1 cellular context compared by ENCODE assay signal in genomic region chr2:42547014-42547413, GRCh38.
A peak's percentile ranks its signal among the peaks of the same experiment; 100 is the strongest.
TF ChIP-seq lines count a peak whose summit lies in the region.

No MANE protein-coding gene starts in this region.

TF ChIP-seq in K562, 482 proteins besides CTCF, POLR2A, EP300 and RAD21:
- no peak for TF ChIP-seq MTA1 (IDR thresholded peaks at IDR 0.05; ENCODE audit: borderline replicate concordance)
- TF ChIP-seq KDM1A (IDR thresholded peaks at IDR 0.05): peak; percentile 51 to 68
- peak; percentile 84 for TF ChIP-seq SPI1 (IDR thresholded peaks at IDR 0.05; ENCODE audit: borderline replicate concordance, low read depth, low read length)
